Comparison of ENCODE assay signal across 22 cellular contexts in the genomic region with DNA sequence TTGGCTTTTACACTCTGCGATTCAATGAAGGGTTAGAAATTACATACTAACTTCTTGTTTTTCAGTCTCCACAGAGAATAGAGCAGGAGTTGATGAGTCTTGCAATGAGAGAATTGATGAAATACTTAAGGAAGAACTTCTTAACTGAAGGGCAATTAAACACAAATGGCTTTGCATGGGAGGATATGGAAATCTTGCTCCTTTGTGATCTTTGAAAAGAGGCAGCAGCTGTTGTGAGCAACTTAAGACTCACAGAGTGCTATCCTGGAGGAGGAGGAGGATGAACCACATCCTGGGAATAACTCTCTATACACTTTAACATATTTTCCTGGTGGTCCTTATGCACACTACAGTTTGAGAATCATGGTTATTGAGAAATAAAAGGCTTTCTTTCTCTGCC.
DNase-seq lines count a peak whose midpoint lies in the region; ATAC-seq, FAIRE-seq and TF ChIP-seq lines count a peak whose summit lies in the region.
"Had no signal": no experiment of that assay in that cellular context is flagged by ENCODE, and none has a peak within 500 bp of the region (broad histone marks: within the 10 kb centered on the region; RNA-seq: fewer than 3 reads in every experiment).

No MANE protein-coding gene starts in this region.

- no peak overlapping the region for H3K14ac ChIP-seq in H1 (ENCODE audit: insufficient read length)

- H3K23me2 ChIP-seq in H1 (ENCODE audit: low read depth, low read length), result no peaks in the 10 kb centered on the region

- no peaks in the 10 kb centered on the region for H3K79me2 ChIP-seq in H1 (ENCODE audit: control insufficient read depth in 1 of 2, insufficient read depth in 2 of 2, low read length in 2 of 2)

- peak overlapping the region; percentile 36 for H2BK120ac ChIP-seq in H1 (replicated peaks; ENCODE audit: low read depth, low read length)

- H2BK5ac ChIP-seq in H1 (ENCODE audit: low read depth, low read length), result no peak overlapping the region; the same call in 1 of the 2 replicates

- H3K36me3 ChIP-seq in HUES48 (ENCODE audit: control insufficient read depth, insufficient read depth, low read length) (no peaks in the 10 kb centered on the region), H1 (ENCODE audit: control insufficient read depth in 2 of 4, insufficient read depth in 4 of 4, low read length in 3 of 4) (no peaks in the 10 kb centered on the region)
- H3K36me3 ChIP-seq: BLaER1 had no signal

- H3K27ac ChIP-seq in HUES48 (ENCODE audit: low read depth, low read length) (peak overlapping the region; percentile 74), H1 (ENCODE audit: low read depth, low read length) (no peak overlapping the region)
- H3K27ac ChIP-seq: BLaER1, GM23248 had no signal

- peak overlapping the region; percentile 22 for H2AFZ ChIP-seq in H1 (ENCODE audit: low read length)
- H2AFZ ChIP-seq: GM23248 had no signal

- no peak overlapping the region for H2AK5ac ChIP-seq in H1 (ENCODE audit: low read depth, low read length)

- no peak overlapping the region for H3K56ac ChIP-seq in H1 (replicated peaks; ENCODE audit: insufficient read length, low read depth, low read length)

- H3K79me1 ChIP-seq in H1 (ENCODE audit: low read depth, low read length), result no peaks in the 10 kb centered on the region

- H2BK20ac ChIP-seq in H1 (ENCODE audit: low read length), result no peak overlapping the region

- H4K91ac ChIP-seq in H1 (replicated peaks; ENCODE audit: insufficient read length, low read length), result peak overlapping the region; percentile 22

- TF ChIP-seq POLR2A in H1 (IDR thresholded peaks at IDR 0.05; ENCODE audit: control extremely low read depth in 1 of 2, low read depth in 2 of 2, low read length in 2 of 2), result no peak

- H2BK15ac ChIP-seq in H1 (ENCODE audit: low read length), result no peak overlapping the region

- 76% methylated on average over 1 of the region's 1 CpG; no CpG with 5 or more reads in 1 of the 2 experiments for WGBS in H1 (ENCODE audit: extremely low coverage in 1 of 2, insufficient coverage in 1 of 2, insufficient read length in 1 of 2, insufficient replicate concordance in 2 of 2, low coverage in 1 of 2, low lambda C conversion rate in 2 of 2, missing lambda C conversion rate in 1 of 2), 2 experiments

- H3K4me2 ChIP-seq in H1 (ENCODE audit: insufficient read depth in 1 of 2, low read depth in 2 of 2, low read length in 2 of 2), result peak overlapping the region in 1 of 2 experiments; percentile 4; a peak in 2 of 4 replicates
- H3K4me2 ChIP-seq: BLaER1 had no signal

- H3K4me3 ChIP-seq in HUES48 (ENCODE audit: low read depth, low read length) (no peak overlapping the region), H1 (ENCODE audit: extremely low read depth in 1 of 4, insufficient read depth in 2 of 4, low read depth in 3 of 4, low read length in 4 of 4) (no peak overlapping the region)
- H3K4me3 ChIP-seq: BLaER1, GM23248 had no signal

- H3K23ac ChIP-seq in H1 (ENCODE audit: insufficient read length), result no peak overlapping the region

- H3K27me3 ChIP-seq in HUES48 (ENCODE audit: control insufficient read depth, insufficient read depth, low read length), result no peaks in the 10 kb centered on the region
- H3K27me3 ChIP-seq in H1 (replicated peaks in 1 of 4; ENCODE audit: control insufficient read depth in 3 of 4, extremely low read depth in 1 of 4, insufficient read depth in 3 of 4, low read length in 3 of 4), result no peaks in the 10 kb centered on the region
- H3K27me3 ChIP-seq: BLaER1 had no signal

- ATAC-seq in GM21529 (IDR thresholded peaks at IDR 0.05; ENCODE audit: unreplicated experiment) (no peak), GM18498 (IDR thresholded peaks at IDR 0.05; ENCODE audit: unreplicated experiment) (no peak), GM18861 (IDR thresholded peaks at IDR 0.05; ENCODE audit: unreplicated experiment) (no peak)
- ATAC-seq: Right ventricle myocardium inferior had no signal

- H3K9ac ChIP-seq in HUES48 (ENCODE audit: low read depth, low read length), result peak overlapping the region; percentile 26; the same call in 1 of the 2 replicates
- H3K9ac ChIP-seq in H1 (replicated peaks in 1 of 4; ENCODE audit: extremely low read depth in 1 of 4, low read depth in 3 of 4, low read length in 3 of 4), result no peak overlapping the region
- H3K9ac ChIP-seq: BLaER1, GM23248 had no signal

- CTCF ChIA-PET in H1 (lab: Charles Lee; ENCODE audit: partially characterized antibody), result interaction anchor here (0.8 to 1.1 kb wide), 2 partner anchors 9 to 15 kb away, joined by 3 to 4 read pairs; no protein-coding TSS in a partner anchor

- no peak overlapping the region for H2BK12ac ChIP-seq in H1 (ENCODE audit: low read depth, low read length)

- no peak overlapping the region for H3K18ac ChIP-seq in H1 (ENCODE audit: extremely low read depth, low read length)

- no peaks in the 10 kb centered on the region for H4K20me1 ChIP-seq in H1 (replicated peaks in 1 of 2; ENCODE audit: control insufficient read depth in 1 of 2, insufficient read depth in 2 of 2, low read length in 2 of 2)
- H4K20me1 ChIP-seq: BLaER1 had no signal

- POLR2A ChIA-PET in H1 (lab: Charles Lee; ENCODE audit: partially characterized antibody), result interaction anchor here (2.8 kb wide), 1 partner anchor 18 kb away, joined by 5 read pairs; no protein-coding TSS in a partner anchor

- TF ChIP-seq RAD21 in H1 (IDR thresholded peaks at IDR 0.05 in 1 of 2, conservative IDR thresholded peaks at IDR 0.05 in 1 of 2; ENCODE audit: low read depth in 2 of 2, low read length in 2 of 2), result no peak

- H3K4me1 ChIP-seq in HUES48 (ENCODE audit: control insufficient read depth, insufficient read depth, low read length), result peaks cover 25% of the 10 kb centered on the region
- H3K4me1 ChIP-seq in H1 (replicated peaks in 1 of 4; ENCODE audit: control insufficient read depth in 3 of 4, insufficient read depth in 4 of 4, low read length in 3 of 4), result peaks cover 4 to 8% (median 7%) of the 10 kb centered on the region in 4 experiments; a peak in 6 of 7 replicates
- H3K4me1 ChIP-seq: BLaER1, Caco-2 had no signal

- H4K5ac ChIP-seq in H1 (ENCODE audit: insufficient read length, low read depth, low read length), result no peak overlapping the region

- FAIRE-seq in H1 (lab: Jason Lieb, UNC), result peak; percentile 48

- H3K9me3 ChIP-seq in HUES48 (ENCODE audit: control insufficient read depth, insufficient read depth, low read length) (no peaks in the 10 kb centered on the region; the same call in 1 of the 2 replicates), H1 (ENCODE audit: insufficient read depth in 2 of 2, low read depth in 1 of 2, low read length in 1 of 2) (peaks cover 3 to 4% of the 10 kb centered on the region in 2 experiments; a peak in 2 of 4 replicates)
- H3K9me3 ChIP-seq: BLaER1 had no signal

- DNase-seq in NCI-H524 (lab: John Stamatoyannopoulos, UW) (peak; percentile 90 to 98), H1 (ENCODE audit: low read depth in 1 of 2, low spot score in 2 of 2) (no peak), putamen (ENCODE audit: low spot score) (peak; percentile 46), DMS114 treated with DMSO at 0.1 percent for 48 hours (lab: John Stamatoyannopoulos, UW; ENCODE audit: unreplicated experiment) (no peak)
- DNase-seq: ACHN; Caco-2; CD4-positive, alpha-beta memory T cell; EL; GF-D8; GM23248; MM.1S; NCI-H1048; NCI-H1436; NCI-H187 treated with DMSO at 0.1 percent for 48 hours; NCI-H345; NCI-H526 had no signal

- TF ChIP-seq EP300 in H1 (IDR thresholded peaks at IDR 0.05; ENCODE audit: borderline replicate concordance in 1 of 2, low read depth in 2 of 2, low read length in 2 of 2), result no peak

- no peak for TF ChIP-seq CTCF in H1 (IDR thresholded peaks at IDR 0.05; ENCODE audit: control extremely low read depth in 1 of 3, insufficient read depth in 1 of 3, low read depth in 1 of 3, low read length in 3 of 3)

- no peak overlapping the region for H4K8ac ChIP-seq in H1 (ENCODE audit: extremely low read depth, insufficient read depth, low read length)

- H3K4ac ChIP-seq in H1 (replicated peaks; ENCODE audit: insufficient read length, low read depth, low read length), result no peak overlapping the region

TF ChIP-seq in H1, 55 proteins besides CTCF, POLR2A, EP300 and RAD21 (continues in another document):
- TF ChIP-seq JUN (IDR thresholded peaks at IDR 0.05; ENCODE audit: low read depth, low read length), result no peak
- TF ChIP-seq EZH2 (IDR thresholded peaks at IDR 0.05; ENCODE audit: low read depth, low read length, severe bottlenecking), result no peak
- no peak for TF ChIP-seq SP2 (IDR thresholded peaks at IDR 0.05; ENCODE audit: low read length)
- TF ChIP-seq, protein P1, sequence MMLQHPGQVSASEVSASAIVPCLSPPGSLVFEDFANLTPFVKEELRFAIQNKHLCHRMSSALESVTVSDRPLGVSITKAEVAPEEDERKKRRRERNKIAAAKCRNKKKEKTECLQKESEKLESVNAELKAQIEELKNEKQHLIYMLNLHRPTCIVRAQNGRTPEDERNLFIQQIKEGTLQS (IDR thresholded peaks at IDR 0.05; ENCODE audit: insufficient read depth, low read depth, low read length), result no peak
- TF ChIP-seq POU5F1 (IDR thresholded peaks at IDR 0.05; ENCODE audit: low read depth, low read length), result no peak
- TF ChIP-seq BCL11A (IDR thresholded peaks at IDR 0.05; ENCODE audit: low read depth in 2 of 2, low read length in 2 of 2), result no peak

Comparison
In these comparisons a context has a peak if more than half of its experiments do, and no peak if none do; other contexts are left out.
1. DNase-seq: peak in NCI-H524 (2 of 2) and putamen (single experiment); none in H1 (0 of 2) and DMS114 treated with DMSO at 0.1 percent for 48 hours (single experiment).